In genomic region chr11:72684236-72684912, GRCh38 we compare ENCODE assay signal across 8 cellular contexts. TPM values are rescaled to one million over a fixed set of nuclear protein-coding genes. Genes with fewer than 3 reads are reported as not detected.
DNase-seq lines count a peak whose midpoint lies in the region; ATAC-seq and TF ChIP-seq lines count a peak whose summit lies in the region.

No MANE protein-coding gene starts in this region.

- H3K27ac ChIP-seq in WERI-Rb-1: no peak overlapping the region
- peak overlapping the region; percentile 2 for H3K27ac ChIP-seq in lower lobe of right lung

- peak; percentile 53 to 54 for ATAC-seq in lower lobe of right lung
- ATAC-seq in stimulated activated naive CD8-positive, alpha-beta T cell treated with anti-CD3 and anti-CD28 coated beads, Interleukin-15, Interleukin-2, amounts not matched to agents 100 U/mL and 50 U/mL, for 24 hours: peak; percentile 58

- no peaks in the 10 kb centered on the region for H3K9me3 Mint-ChIP-seq in chondrocyte (ENCODE audit: low read depth)

- peaks cover 10% of the 10 kb centered on the region for H3K4me1 Mint-ChIP-seq in chondrocyte (ENCODE audit: low read depth)

- H3K36me3 ChIP-seq in WERI-Rb-1 (peaks cover 17% of the 10 kb centered on the region), lower lobe of right lung (peaks cover 68% of the 10 kb centered on the region)

- H3K27ac Mint-ChIP-seq in chondrocyte (ENCODE audit: unreplicated experiment): no peak overlapping the region

- H3K4me3 ChIP-seq in WERI-Rb-1 (ENCODE audit: low read depth, low read length) (no peak overlapping the region), lower lobe of right lung (no peak overlapping the region)

- no peak overlapping the region for H3K4me3 Mint-ChIP-seq in chondrocyte (ENCODE audit: unreplicated experiment)

- TF ChIP-seq CTCF in WERI-Rb-1 (IDR thresholded peaks at IDR 0.05; ENCODE audit: low read depth, low read length) (peak; percentile 82), chondrocyte (IDR thresholded peaks at IDR 0.05) (peak; percentile 72), lower lobe of right lung (IDR thresholded peaks at IDR 0.05) (peak; percentile 62)

- H3K27me3 ChIP-seq in WERI-Rb-1 (ENCODE audit: insufficient read depth, low read depth, severe bottlenecking) (no peaks in the 10 kb centered on the region), lower lobe of right lung (ENCODE audit: low read depth) (no peaks in the 10 kb centered on the region)

- intact Hi-C loops in lower lobe of right lung (cut with DNase I): no loop called here

- peaks cover 22% of the 10 kb centered on the region for H3K27me3 Mint-ChIP-seq in chondrocyte (ENCODE audit: low read depth)

- H3K36me3 Mint-ChIP-seq in chondrocyte (ENCODE audit: low read depth): peaks cover 8% of the 10 kb centered on the region

- peak; percentile 26 for DNase-seq in NCI-H2227 (lab: John Stamatoyannopoulos, UW; ENCODE audit: unreplicated experiment)
- no peak for DNase-seq in NCI-H2227 treated with DMSO at 0.1 percent for 48 hours (lab: John Stamatoyannopoulos, UW)
- peak; percentile 59 for DNase-seq in LHCN-M2 (ENCODE audit: low read depth)
- peak; percentile 79 for DNase-seq in WERI-Rb-1
- no peak for DNase-seq in chondrocyte (ENCODE audit: low spot score)
- DNase-seq in lower lobe of right lung: peak; percentile 68
- peak; percentile 59 for DNase-seq in stimulated activated naive CD8-positive, alpha-beta T cell treated with anti-CD3 and anti-CD28 coated beads, Interleukin-15, Interleukin-2, amounts not matched to agents 100 U/mL and 50 U/mL, for 24 hours
- DNase-seq in NCI-H2081 treated with DMSO at 0.1 percent for 48 hours (lab: John Stamatoyannopoulos, UW): no peak

- H3K9me3 ChIP-seq in WERI-Rb-1 (ENCODE audit: severe bottlenecking) (no peaks in the 10 kb centered on the region), lower lobe of right lung (no peaks in the 10 kb centered on the region)

- H3K4me1 ChIP-seq in lower lobe of right lung: peaks cover 35% of the 10 kb centered on the region

RNA-seq across cellular contexts. Expression of gene PDE2A, which starts 10.2 kb away (rescaled TPM):
- total RNA-seq in LHCN-M2 (2014; rRNA removed) (0.06 TPM in 1 of 2 replicates, not detected in the other), chondrocyte (0.21 TPM in 1 of 3 replicates, not detected in the others), lower lobe of right lung (19.5 TPM)
- polyA plus RNA-seq in LHCN-M2 (2012): 0.13 TPM

Comparison
In these comparisons a context has a peak if more than half of its experiments do, and no peak if none do; other contexts are left out.
1. DNase-seq: peak in NCI-H2227 (single experiment), LHCN-M2 (single experiment), WERI-Rb-1 (single experiment), lower lobe of right lung (single experiment) and stimulated activated naive CD8-positive, alpha-beta T cell treated with anti-CD3 and anti-CD28 coated beads, Interleukin-15, Interleukin-2, amounts not matched to agents 100 U/mL and 50 U/mL, for 24 hours (single experiment); none in NCI-H2227 treated with DMSO at 0.1 percent for 48 hours (single experiment), chondrocyte (single experiment) and NCI-H2081 treated with DMSO at 0.1 percent for 48 hours (single experiment).
2. RNA of gene PDE2A, which starts 10.2 kb away (total RNA-seq): 19.5 TPM in lower lobe of right lung (single experiment); 0.21 TPM in chondrocyte and 0.06 TPM in LHCN-M2; every median in the first group is over 10 times any median in the second.
3. Peak in every context shown above with its lines, with median percentiles within 50 percentile points of each other: CTCF ChIP-seq.